Comparison of ENCODE assay signal across 11 cellular contexts in genomic region chr16:74035816-74036215, GRCh38.
DNase-seq lines count a peak whose midpoint lies in the region; ATAC-seq and TF ChIP-seq lines count a peak whose summit lies in the region.
"Had no signal": no experiment of that assay in that cellular context is flagged by ENCODE, and none has a peak within 500 bp of the region (broad histone marks: within the 10 kb centered on the region; RNA-seq: fewer than 3 reads in every experiment).

No MANE protein-coding gene starts in this region.

- TF ChIP-seq CTCF in WTC11 (IDR thresholded peaks at IDR 0.05), result no peak
- peak; percentile 44 for TF ChIP-seq CTCF in neural progenitor cell (IDR thresholded peaks at IDR 0.05)
- TF ChIP-seq CTCF in CD8-positive, alpha-beta T cell (IDR thresholded peaks at IDR 0.05), result no peak

- H3K27ac Mint-ChIP-seq in WTC11 (peak overlapping the region; percentile 37; the same call in 1 of the 2 replicates), neural progenitor cell (no peak overlapping the region)
- H3K27ac Mint-ChIP-seq in CD8-positive, alpha-beta T cell, result no peak overlapping the region
- H3K27ac Mint-ChIP-seq: activated CD8-positive, alpha-beta memory T cell treated with anti-CD3 and anti-CD28 coated beads, Interleukin-2, amount 10 ng/mL, durations not matched to agents 7 days and 5 days had no signal

- no peak overlapping the region for H3K4me3 Mint-ChIP-seq in WTC11
- no peak overlapping the region for H3K4me3 Mint-ChIP-seq in neural progenitor cell
- H3K4me3 Mint-ChIP-seq in CD8-positive, alpha-beta T cell, result no peak overlapping the region
- H3K4me3 Mint-ChIP-seq: activated CD8-positive, alpha-beta memory T cell treated with anti-CD3 and anti-CD28 coated beads, Interleukin-2, amount 10 ng/mL, durations not matched to agents 7 days and 5 days had no signal

- no peak overlapping the region for H3K9ac ChIP-seq in neural progenitor cell
- H3K9ac ChIP-seq: BLaER1 treated with 17β-estradiol and CSF1 and Interleukin-3, amounts not matched to agents 10 nM and 100 nM had no signal

- POLR2A ChIA-PET in WTC11 (lab: Charles Lee), result no interaction called here
- POLR2A ChIA-PET in CD8-positive, alpha-beta T cell (lab: Charles Lee), result no interaction called here

- CTCF ChIA-PET in WTC11 (lab: Charles Lee), result interaction anchor here (0.6 to 3.6 kb wide), 29 partner anchors 9 to 858 kb away, joined by 3 to 42 read pairs (median 4); no protein-coding TSS in a partner anchor
- CTCF ChIA-PET in CD8-positive, alpha-beta T cell (lab: Charles Lee), result interaction anchor here (1.2 kb wide), 1 partner anchor 18 kb away, joined by 3 read pairs; no protein-coding TSS in a partner anchor

- intact Hi-C loops in CD8-positive, alpha-beta T cell (cut with DNase I, micrococcal nuclease), result loop anchor here in 1 of 2 experiments (10.0 kb wide), 2 partner anchors 1911 to 1971 kb away; partner anchors contain the start of gene HPR

- H3K36me3 ChIP-seq in neural progenitor cell, result no peaks in the 10 kb centered on the region
- H3K36me3 ChIP-seq in CD8-positive, alpha-beta T cell (ENCODE audit: insufficient read depth, low read length), result no peaks in the 10 kb centered on the region
- H3K36me3 ChIP-seq: BLaER1 treated with 17β-estradiol and CSF1 and Interleukin-3, amounts not matched to agents 10 nM and 100 nM had no signal

- H4K20me1 ChIP-seq in neural progenitor cell (ENCODE audit: low read depth), result no peaks in the 10 kb centered on the region
- H4K20me1 ChIP-seq: BLaER1 treated with 17β-estradiol and CSF1 and Interleukin-3, amounts not matched to agents 10 nM and 100 nM had no signal

- no peaks in the 10 kb centered on the region for H3K27me3 ChIP-seq in neural progenitor cell
- H3K27me3 ChIP-seq in CD8-positive, alpha-beta T cell (ENCODE audit: insufficient read depth, low read length), result no peaks in the 10 kb centered on the region
- H3K27me3 ChIP-seq: BLaER1 treated with 17β-estradiol and CSF1 and Interleukin-3, amounts not matched to agents 10 nM and 100 nM had no signal

- H2AFZ ChIP-seq in neural progenitor cell (replicated peaks), result no peak overlapping the region

- no peak overlapping the region for H3K27ac ChIP-seq in neural progenitor cell
- no peak overlapping the region for H3K27ac ChIP-seq in CD8-positive, alpha-beta T cell (ENCODE audit: low read depth, low read length)
- H3K27ac ChIP-seq: BLaER1 treated with 17β-estradiol and CSF1 and Interleukin-3, amounts not matched to agents 10 nM and 100 nM had no signal

- H3K4me3 ChIP-seq in neural progenitor cell, result no peak overlapping the region
- no peak overlapping the region for H3K4me3 ChIP-seq in CD8-positive, alpha-beta T cell (ENCODE audit: low read depth, low read length)
- H3K4me3 ChIP-seq: BLaER1 treated with 17β-estradiol and CSF1 and Interleukin-3, amounts not matched to agents 10 nM and 100 nM had no signal

- in situ Hi-C loops in KBM-7 (cut with MboI; ENCODE audit: low pct_unique_long_range_greater_than_20kb, low sequenced_read_pairs), result no loop called here

- H3K27me3 Mint-ChIP-seq in WTC11 (ENCODE audit: low read depth) (no peaks in the 10 kb centered on the region; the same call in 1 of the 2 replicates), neural progenitor cell (ENCODE audit: insufficient read depth, low read depth) (no peaks in the 10 kb centered on the region)
- no peaks in the 10 kb centered on the region for H3K27me3 Mint-ChIP-seq in CD8-positive, alpha-beta T cell (ENCODE audit: low read depth)

- DNase-seq in NCI-H510A treated with DMSO at 0.1 percent for 48 hours (lab: John Stamatoyannopoulos, UW), result peak; percentile 4
- DNase-seq in NCI-H510A (lab: John Stamatoyannopoulos, UW), result no peak
- DNase-seq in KBM-7, result peak; percentile 36
- peak; percentile 23 for DNase-seq in WTC11 (ENCODE audit: low spot score)
- peak; percentile 52 for DNase-seq in neural progenitor cell (ENCODE audit: low spot score)
- DNase-seq in CD8-positive, alpha-beta T cell, result no peak
- DNase-seq in HK-2 (ENCODE audit: unreplicated experiment), result no peak
- no peak for DNase-seq in NCI-H187 (lab: John Stamatoyannopoulos, UW)
- DNase-seq: activated CD8-positive, alpha-beta memory T cell treated with anti-CD3 and anti-CD28 coated beads, Interleukin-2, amount 10 ng/mL, durations not matched to agents 7 days and 5 days; NCI-H1436 had no signal

- no peak overlapping the region for H3K4me2 ChIP-seq in neural progenitor cell
- H3K4me2 ChIP-seq: BLaER1 treated with 17β-estradiol and CSF1 and Interleukin-3, amounts not matched to agents 10 nM and 100 nM had no signal

- peaks cover 53% of the 10 kb centered on the region for H3K4me1 ChIP-seq in neural progenitor cell
- H3K4me1 ChIP-seq in CD8-positive, alpha-beta T cell (ENCODE audit: insufficient read depth, low read length), result no peaks in the 10 kb centered on the region
- H3K4me1 ChIP-seq: BLaER1 treated with 17β-estradiol and CSF1 and Interleukin-3, amounts not matched to agents 10 nM and 100 nM had no signal

- H3K9me3 ChIP-seq in neural progenitor cell (ENCODE audit: low read depth), result no peaks in the 10 kb centered on the region
- H3K9me3 ChIP-seq in CD8-positive, alpha-beta T cell (ENCODE audit: low read length), result no peaks in the 10 kb centered on the region
- H3K9me3 ChIP-seq: BLaER1 treated with 17β-estradiol and CSF1 and Interleukin-3, amounts not matched to agents 10 nM and 100 nM had no signal

- peaks cover 66% of the 10 kb centered on the region for H3K4me1 Mint-ChIP-seq in WTC11
- H3K4me1 Mint-ChIP-seq in neural progenitor cell, result peaks cover 53% of the 10 kb centered on the region
- no peaks in the 10 kb centered on the region for H3K4me1 Mint-ChIP-seq in CD8-positive, alpha-beta T cell (ENCODE audit: low read depth)
- H3K4me1 Mint-ChIP-seq: activated CD8-positive, alpha-beta memory T cell treated with anti-CD3 and anti-CD28 coated beads, Interleukin-2, amount 10 ng/mL, durations not matched to agents 7 days and 5 days had no signal

- H3K79me2 ChIP-seq in neural progenitor cell (ENCODE audit: low read depth), result no peaks in the 10 kb centered on the region

- ATAC-seq in WTC11, result peak; percentile 49
- no peak for ATAC-seq in CD8-positive, alpha-beta T cell
- ATAC-seq: activated CD8-positive, alpha-beta memory T cell treated with anti-CD3 and anti-CD28 coated beads, Interleukin-2, amount 10 ng/mL, durations not matched to agents 7 days and 5 days had no signal

- no peaks in the 10 kb centered on the region for H3K9me3 Mint-ChIP-seq in WTC11
- no peaks in the 10 kb centered on the region for H3K9me3 Mint-ChIP-seq in neural progenitor cell
- H3K9me3 Mint-ChIP-seq in CD8-positive, alpha-beta T cell, result no peaks in the 10 kb centered on the region

- H3F3A ChIP-seq in neural progenitor cell (ENCODE audit: low read depth), result peaks cover 10% of the 10 kb centered on the region

- H3K36me3 Mint-ChIP-seq in WTC11 (no peaks in the 10 kb centered on the region), neural progenitor cell (no peaks in the 10 kb centered on the region)
- no peaks in the 10 kb centered on the region for H3K36me3 Mint-ChIP-seq in CD8-positive, alpha-beta T cell
- H3K36me3 Mint-ChIP-seq: activated CD8-positive, alpha-beta memory T cell treated with anti-CD3 and anti-CD28 coated beads, Interleukin-2, amount 10 ng/mL, durations not matched to agents 7 days and 5 days had no signal

TF ChIP-seq in WTC11, 78 proteins besides CTCF, POLR2A, EP300 and RAD21:
- TF ChIP-seq IRF2 (CRISPR knock-in tag; IDR thresholded peaks at IDR 0.05; ENCODE audit: borderline replicate concordance, low read depth), result no peak
- TF ChIP-seq JAZF1 (CRISPR knock-in tag; IDR thresholded peaks at IDR 0.05), result no peak
- TF ChIP-seq, protein P1, sequence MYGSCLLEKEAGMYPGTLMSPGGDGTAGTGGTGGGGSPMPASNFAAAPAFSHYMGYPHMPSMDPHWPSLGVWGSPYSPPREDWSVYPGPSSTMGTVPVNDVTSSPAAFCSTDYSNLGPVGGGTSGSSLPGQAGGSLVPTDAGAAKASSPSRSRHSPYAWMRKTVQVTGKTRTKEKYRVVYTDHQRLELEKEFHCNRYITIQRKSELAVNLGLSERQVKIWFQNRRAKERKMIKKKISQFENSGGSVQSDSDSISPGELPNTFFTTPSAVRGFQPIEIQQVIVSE (CRISPR knock-in tag; IDR thresholded peaks at IDR 0.05; ENCODE audit: borderline replicate concordance), result no peak
TF ChIP-seq in WTC11: peak in this region for 0.

Comparison
In these comparisons a context has a peak if more than half of its experiments do, and no peak if none do; other contexts are left out.
1. DNase-seq: peak in NCI-H510A treated with DMSO at 0.1 percent for 48 hours (single experiment), KBM-7 (single experiment), WTC11 (single experiment) and neural progenitor cell (single experiment); none in NCI-H510A (single experiment), CD8-positive, alpha-beta T cell (0 of 7), HK-2 (single experiment) and NCI-H187 (0 of 2).